Comparison of ENCODE assay signal across 6 cellular contexts in genomic region chr6:30723843-30724741, GRCh38. TPM values are rescaled to one million over a fixed set of nuclear protein-coding genes. Genes with fewer than 3 reads are reported as not detected.
DNase-seq lines count a peak whose midpoint lies in the region; ATAC-seq and TF ChIP-seq lines count a peak whose summit lies in the region.
"Not testable (repeated sequence)": the region's sequence is repeated elsewhere in the genome, so short reads cannot be mapped to it uniquely, and the experiment has no call there.

No MANE protein-coding gene starts in this region.

- not testable (repeated sequence) for TF ChIP-seq CTCF in AG09309 (IDR thresholded peaks at IDR 0.05; ENCODE audit: control insufficient read depth, insufficient read depth, low read depth, low read length, missing control alignments); activated B cell treated with CpG ODN at 0.5 μM for 24 hours (IDR thresholded peaks at IDR 0.05); sigmoid colon (IDR thresholded peaks at IDR 0.05)
- peak in 1 of 2 experiments; percentile 23 for TF ChIP-seq CTCF in brain (conservative IDR thresholded peaks at IDR 0.05)
- peak; percentile 11 for TF ChIP-seq CTCF in hepatocyte (IDR thresholded peaks at IDR 0.05; ENCODE audit: poor library complexity)

- TF ChIP-seq EP300 in sigmoid colon (IDR thresholded peaks at IDR 0.05): not testable (repeated sequence)

- WGBS in HUES64: 94% methylated on average over 29 of the region's 29 CpGs
- WGBS in hepatocyte (ENCODE audit: low lambda C conversion rate, missing lambda C conversion rate): 84% methylated on average over 29 of the region's 29 CpGs
- WGBS in sigmoid colon, 2 donors: 65 to 74% methylated on average over 29 of the region's 29 CpGs

- H3K4me1 Mint-ChIP-seq in activated B cell treated with CpG ODN at 0.5 μM for 24 hours (peaks cover 48% of the 10 kb centered on the region), brain (peaks cover 44% of the 10 kb centered on the region)

- CTCF ChIA-PET in activated B cell treated with CpG ODN at 0.5 μM for 24 hours (lab: Charles Lee): interaction anchor here (0.7 to 20.0 kb wide), 6 partner anchors 12 to 133 kb away, joined by 3 to 576 read pairs (median 7); partner anchors contain the start of genes ATAT1, DHX16 and NRM

- not testable (repeated sequence) for TF ChIP-seq POLR2A in sigmoid colon (IDR thresholded peaks at IDR 0.05)

- H3K9me2 ChIP-seq in hepatocyte (replicated peaks; ENCODE audit: insufficient read depth): not testable (repeated sequence)

- H3K36me3 Mint-ChIP-seq in activated B cell treated with CpG ODN at 0.5 μM for 24 hours (ENCODE audit: low read depth) (peaks cover 69% of the 10 kb centered on the region), brain (peaks cover 55% of the 10 kb centered on the region)

- H3K36me3 ChIP-seq in HUES64 (ENCODE audit: insufficient read depth, low read length): peaks cover 64% of the 10 kb centered on the region
- not testable (repeated sequence) for H3K36me3 ChIP-seq in hepatocyte (replicated peaks; ENCODE audit: insufficient read depth, low read depth)
- H3K36me3 ChIP-seq in sigmoid colon: peaks cover 20 to 66% (median 38%) of the 10 kb centered on the region in 4 donors

- POLR2A ChIA-PET in activated B cell treated with CpG ODN at 0.5 μM for 24 hours (lab: Charles Lee): interaction anchor here (0.7 to 22.6 kb wide), 5 partner anchors 34 to 109 kb away, joined by 3 to 697 read pairs (median 31); partner anchors contain the start of genes DHX16, MRPS18B, NRM and PPP1R10

- not testable (repeated sequence) for H3K9me3 ChIP-seq in HUES64 (ENCODE audit: insufficient read depth, low read depth, low read length); hepatocyte (ENCODE audit: low read depth); sigmoid colon

- peak overlapping the region; percentile 10; the same call in 1 of the 2 replicates for H3K27ac ChIP-seq in HUES64 (ENCODE audit: low read depth, low read length)
- peak overlapping the region; percentile 10 for H3K27ac ChIP-seq in hepatocyte
- H3K27ac ChIP-seq in sigmoid colon: peak overlapping the region in 3 of 4 donors; percentile 95 to 98 (median 96)

- H3K4me3 Mint-ChIP-seq in activated B cell treated with CpG ODN at 0.5 μM for 24 hours: not testable (repeated sequence)
- peak overlapping the region; percentile 94 to 100 (median 95) for H3K4me3 Mint-ChIP-seq in brain

- not testable (repeated sequence) for H3K27me3 ChIP-seq in HUES64 (ENCODE audit: insufficient read depth, low read length); hepatocyte; sigmoid colon

- not testable (repeated sequence) for DNase-seq in AG09309 (ENCODE audit: low read depth); activated B cell treated with CpG ODN at 0.5 μM for 24 hours; hepatocyte (ENCODE audit: low spot score); sigmoid colon

- H3K27ac Mint-ChIP-seq in activated B cell treated with CpG ODN at 0.5 μM for 24 hours (peak overlapping the region; percentile 41), brain (peak overlapping the region; percentile 70 to 100 (median 99))

- not testable (repeated sequence) for H3K9ac ChIP-seq in HUES64 (ENCODE audit: low read depth, low read length)

- H3K27me3 Mint-ChIP-seq in activated B cell treated with CpG ODN at 0.5 μM for 24 hours: not testable (repeated sequence)
- peaks cover 31% of the 10 kb centered on the region for H3K27me3 Mint-ChIP-seq in brain

- H3K4me2 ChIP-seq in hepatocyte: peak overlapping the region; percentile 14

- H3K9me3 Mint-ChIP-seq in activated B cell treated with CpG ODN at 0.5 μM for 24 hours, brain: not testable (repeated sequence)

- peaks cover 53% of the 10 kb centered on the region for H3K79me2 ChIP-seq in hepatocyte

- intact Hi-C loops in activated B cell treated with CpG ODN at 0.5 μM for 24 hours (cut with micrococcal nuclease): loop anchor here (2.0 kb wide), 1 partner anchor 241 kb away; no protein-coding TSS in a partner anchor
- intact Hi-C loops in sigmoid colon (cut with DNase I): not testable (repeated sequence)

- ATAC-seq in activated B cell treated with CpG ODN at 0.5 μM for 24 hours (ENCODE audit: low read depth): not testable (repeated sequence)

- H3K4me1 ChIP-seq in HUES64 (ENCODE audit: insufficient read depth, low read length); hepatocyte (ENCODE audit: insufficient read depth): not testable (repeated sequence)
- H3K4me1 ChIP-seq in sigmoid colon: peaks cover 0 to 65% (median 41%) of the 10 kb centered on the region in 4 donors

- H2AFZ ChIP-seq in hepatocyte: not testable (repeated sequence)

- H3K4me3 ChIP-seq in AG09309 (ENCODE audit: control insufficient read depth, low read depth, low read length): peak overlapping the region; percentile 16
- H3K4me3 ChIP-seq in HUES64 (ENCODE audit: low read length); hepatocyte; sigmoid colon: not testable (repeated sequence)

- peaks cover 46% of the 10 kb centered on the region for H4K20me1 ChIP-seq in hepatocyte (ENCODE audit: insufficient read depth, poor library complexity, severe bottlenecking)

RNA-seq across cellular contexts. Expression of gene TUBB, which starts 3.9 kb away (rescaled TPM):
- 1,851 TPM for polyA plus RNA-seq in HUES64 (2013, experiment 1 of 2)
- polyA plus RNA-seq in HUES64 (2013, experiment 2 of 2): 1,975 TPM
- total RNA-seq in activated B cell treated with CpG ODN at 0.5 μM for 24 hours (700 and 725 TPM in 2 replicates), hepatocyte (460 and 470 TPM in 2 replicates), sigmoid colon (100 to 1,000 TPM; 245 to 287 (median 267) TPM)
- polyA plus RNA-seq in brain (ENCODE audit: insufficient read depth, low read depth, low replicate concordance) (2,902 TPM), hepatocyte (414 and 433 TPM in 2 replicates), sigmoid colon (100 to 1,000 TPM in 2 of 3 donors, 10 to 100 TPM in 1; 96.1 to 306 (median 111) TPM)

RNA-seq across cellular contexts. Expression of gene MDC1, which starts 7.0 kb away (rescaled TPM):
- 45.9 TPM for polyA plus RNA-seq in HUES64 (2013, experiment 1 of 2)
- polyA plus RNA-seq in HUES64 (2013, experiment 2 of 2): 43.7 TPM
- total RNA-seq in activated B cell treated with CpG ODN at 0.5 μM for 24 hours (62.4 and 65.6 TPM in 2 replicates), hepatocyte (3.3 and 8.7 TPM in 2 replicates), sigmoid colon (10 to 100 TPM in 1 of 4 donors, 1 to 10 TPM in 3; 5.4 to 16.1 (median 6.7) TPM)
- polyA plus RNA-seq in brain (ENCODE audit: insufficient read depth, low read depth, low replicate concordance) (124 TPM), hepatocyte (9.8 and 9.9 TPM in 2 replicates), sigmoid colon (10 to 100 TPM in 1 of 3 donors, 1 to 10 TPM in 2; 1.8 to 17.4 (median 3.7) TPM)

RNA-seq across cellular contexts. Expression of gene FLOT1, which starts 18.4 kb away (rescaled TPM):
- polyA plus RNA-seq in HUES64 (2013, experiment 1 of 2): 81.5 TPM
- 90.9 TPM for polyA plus RNA-seq in HUES64 (2013, experiment 2 of 2)
- total RNA-seq in activated B cell treated with CpG ODN at 0.5 μM for 24 hours (49.1 and 52.0 TPM in 2 replicates), hepatocyte (93.5 and 103 TPM in 2 replicates), sigmoid colon (100 to 1,000 TPM; 141 to 206 (median 160) TPM)
- polyA plus RNA-seq in brain (ENCODE audit: insufficient read depth, low read depth, low replicate concordance) (231 TPM), hepatocyte (144 and 148 TPM in 2 replicates), sigmoid colon (100 to 1,000 TPM; 174 to 194 (median 188) TPM)

RNA-seq across cellular contexts. Expression of gene IER3, which starts 20.3 kb away (rescaled TPM):
- polyA plus RNA-seq in HUES64 (2013, experiment 1 of 2): 32.3 TPM
- 41.0 TPM for polyA plus RNA-seq in HUES64 (2013, experiment 2 of 2)
- total RNA-seq in activated B cell treated with CpG ODN at 0.5 μM for 24 hours (3.0 and 3.3 TPM in 2 replicates), hepatocyte (173 and 193 TPM in 2 replicates), sigmoid colon (10 to 100 TPM; 20.1 to 65.3 (median 21.9) TPM)
- polyA plus RNA-seq in brain (ENCODE audit: insufficient read depth, low read depth, low replicate concordance) (3.8 TPM), hepatocyte (158 and 159 TPM in 2 replicates), sigmoid colon (100 to 1,000 TPM; 133 to 193 (median 153) TPM)

RNA-seq across cellular contexts. Expression of gene NRM, which starts 33.3 kb away (rescaled TPM):
- 32.6 TPM for polyA plus RNA-seq in HUES64 (2013, experiment 1 of 2)
- 39.9 TPM for polyA plus RNA-seq in HUES64 (2013, experiment 2 of 2)
- total RNA-seq in activated B cell treated with CpG ODN at 0.5 μM for 24 hours (17.4 and 17.8 TPM in 2 replicates), hepatocyte (7.2 and 7.8 TPM in 2 replicates), sigmoid colon (1 to 10 TPM; 2.4 to 9.7 (median 5.0) TPM)
- polyA plus RNA-seq in brain (ENCODE audit: insufficient read depth, low read depth, low replicate concordance) (165 TPM), hepatocyte (17.2 and 21.0 TPM in 2 replicates), sigmoid colon (10 to 100 TPM in 1 of 3 donors, 1 to 10 TPM in 2; 1.8 to 13.8 (median 2.8) TPM)

Comparison
In these comparisons a context has a peak if more than half of its experiments do, and no peak if none do; other contexts are left out.
1. H3K27ac ChIP-seq: peak in every context shown above with its lines; median percentile 96 in sigmoid colon; 10 in HUES64; 10 in hepatocyte.